1 cellular context compared by ENCODE assay signal in the genomic region with DNA sequence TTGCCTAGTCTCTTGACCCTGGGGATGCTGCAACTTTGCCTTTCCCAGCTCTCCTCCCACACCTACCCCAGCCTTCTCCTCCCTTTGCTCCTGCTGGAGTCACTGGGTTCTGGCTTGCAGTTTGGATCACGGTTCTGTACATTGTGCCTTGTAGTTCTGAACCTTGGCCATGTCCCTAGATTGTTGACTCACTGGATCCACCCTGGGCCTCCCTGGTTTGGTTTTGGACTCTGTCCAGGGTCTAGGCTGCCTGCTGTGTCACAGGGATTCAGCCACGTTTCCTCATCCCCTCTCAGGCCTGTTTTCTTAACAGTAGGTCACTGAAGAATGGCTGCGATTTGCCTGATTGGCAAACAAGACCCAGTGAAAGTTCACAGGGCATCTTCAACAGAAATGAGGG.
A peak's percentile ranks its signal among the peaks of the same experiment; 100 is the strongest.
TF ChIP-seq lines count a peak whose summit lies in the region.

No MANE protein-coding gene starts in this region.

TF ChIP-seq in K562, 482 proteins besides CTCF, POLR2A, EP300 and RAD21 (continued from another document and continues in another):
- TF ChIP-seq ZNF197 (CRISPR knock-in tag; IDR thresholded peaks at IDR 0.05; ENCODE audit: low read depth) (no peak), MAZ (CRISPR knock-in tag; conservative IDR thresholded peaks at IDR 0.05 in 1 of 2, IDR thresholded peaks at IDR 0.05 in 1 of 2) (no peak), SIN3A (IDR thresholded peaks at IDR 0.05; ENCODE audit: borderline replicate concordance in 2 of 2, control insufficient read depth in 1 of 2, low read depth in 2 of 2, low read length in 2 of 2) (no peak), GTF2A2 (tag; IDR thresholded peaks at IDR 0.05) (0 out of 2 replicates have a peak, but pooled peaks have one; percentile 11), JUND (IDR thresholded peaks at IDR 0.05; ENCODE audit: borderline replicate concordance, low read depth, low read length) (peak; percentile 49; the same call in 1 of the 2 replicates), JUND (tag; IDR thresholded peaks at IDR 0.05; ENCODE audit: borderline replicate concordance, low read depth, low read length) (no peak; the same call in 2 of the 3 replicates), SOX6 (IDR thresholded peaks at IDR 0.05) (no peak), ZNF324 (CRISPR knock-in tag; IDR thresholded peaks at IDR 0.05) (no peak), FOSL1 (tag; conservative IDR thresholded peaks at IDR 0.05) (peak; percentile 51; the same call in 1 of the 2 replicates), CTBP1 (IDR thresholded peaks at IDR 0.05; ENCODE audit: borderline replicate concordance) (0 out of 2 replicates have a peak, but pooled peaks have one; percentile 31), SMAD4 (CRISPR knock-in tag; conservative IDR thresholded peaks at IDR 0.05) (peak; percentile 15; the same call in 1 of the 2 replicates), ZNF449 (CRISPR knock-in tag; IDR thresholded peaks at IDR 0.05) (no peak), KDM4B (IDR thresholded peaks at IDR 0.05; ENCODE audit: borderline replicate concordance in 2 of 2, low read depth in 1 of 2) (no peak), SREBF2 (CRISPR knock-in tag; IDR thresholded peaks at IDR 0.05) (no peak), ZBED1 (IDR thresholded peaks at IDR 0.05) (no peak), ZNF644 (tag; IDR thresholded peaks at IDR 0.05; ENCODE audit: low read depth) (0 out of 2 replicates have a peak, but pooled peaks have one; percentile 13), DPF2 (IDR thresholded peaks at IDR 0.05) (no peak), CEBPZ (IDR thresholded peaks at IDR 0.05; ENCODE audit: borderline replicate concordance, low read depth, low read length) (no peak), MECOM (CRISPR knock-in tag; IDR thresholded peaks at IDR 0.05) (no peak), ZNF398 (CRISPR knock-in tag; IDR thresholded peaks at IDR 0.05) (no peak), ZBTB9 (CRISPR knock-in tag; IDR thresholded peaks at IDR 0.05) (peak; percentile 12; the same call in 1 of the 2 replicates), ESRRA (IDR thresholded peaks at IDR 0.05; ENCODE audit: borderline replicate concordance, low read depth) (no peak), KLF1 (tag; IDR thresholded peaks at IDR 0.05) (no peak), RBBP5 (IDR thresholded peaks at IDR 0.05; ENCODE audit: borderline replicate concordance, insufficient read depth, low read length, poor library complexity, severe bottlenecking) (peak; percentile 25), RREB1 (CRISPR knock-in tag; IDR thresholded peaks at IDR 0.05) (0 out of 2 replicates have a peak, but pooled peaks have one; percentile 13), EHMT2 (IDR thresholded peaks at IDR 0.05) (0 out of 2 replicates have a peak, but pooled peaks have one; percentile 49), MXI1 (IDR thresholded peaks at IDR 0.05; ENCODE audit: low read depth, low read length) (no peak), VEZF1 (CRISPR knock-in tag; IDR thresholded peaks at IDR 0.05) (no peak)
- TF ChIP-seq, protein P1, sequence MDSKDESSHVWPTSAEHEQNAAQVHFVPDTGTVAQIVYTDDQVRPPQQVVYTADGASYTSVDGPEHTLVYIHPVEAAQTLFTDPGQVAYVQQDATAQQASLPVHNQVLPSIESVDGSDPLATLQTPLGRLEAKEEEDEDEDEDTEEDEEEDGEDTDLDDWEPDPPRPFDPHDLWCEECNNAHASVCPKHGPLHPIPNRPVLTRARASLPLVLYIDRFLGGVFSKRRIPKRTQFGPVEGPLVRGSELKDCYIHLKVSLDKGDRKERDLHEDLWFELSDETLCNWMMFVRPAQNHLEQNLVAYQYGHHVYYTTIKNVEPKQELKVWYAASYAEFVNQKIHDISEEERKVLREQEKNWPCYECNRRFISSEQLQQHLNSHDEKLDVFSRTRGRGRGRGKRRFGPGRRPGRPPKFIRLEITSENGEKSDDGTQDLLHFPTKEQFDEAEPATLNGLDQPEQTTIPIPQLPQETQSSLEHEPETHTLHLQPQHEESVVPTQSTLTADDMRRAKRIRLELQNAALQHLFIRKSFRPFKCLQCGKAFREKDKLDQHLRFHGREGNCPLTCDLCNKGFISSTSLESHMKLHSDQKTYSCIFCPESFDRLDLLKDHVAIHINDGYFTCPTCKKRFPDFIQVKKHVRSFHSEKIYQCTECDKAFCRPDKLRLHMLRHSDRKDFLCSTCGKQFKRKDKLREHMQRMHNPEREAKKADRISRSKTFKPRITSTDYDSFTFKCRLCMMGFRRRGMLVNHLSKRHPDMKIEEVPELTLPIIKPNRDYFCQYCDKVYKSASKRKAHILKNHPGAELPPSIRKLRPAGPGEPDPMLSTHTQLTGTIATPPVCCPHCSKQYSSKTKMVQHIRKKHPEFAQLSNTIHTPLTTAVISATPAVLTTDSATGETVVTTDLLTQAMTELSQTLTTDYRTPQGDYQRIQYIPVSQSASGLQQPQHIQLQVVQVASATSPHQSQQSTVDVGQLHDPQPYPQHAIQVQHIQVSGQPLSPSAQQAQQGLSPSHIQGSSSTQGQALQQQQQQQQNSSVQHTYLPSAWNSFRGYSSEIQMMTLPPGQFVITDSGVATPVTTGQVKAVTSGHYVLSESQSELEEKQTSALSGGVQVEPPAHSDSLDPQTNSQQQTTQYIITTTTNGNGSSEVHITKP (IDR thresholded peaks at IDR 0.05; ENCODE audit: partially characterized antibody): peak; percentile 24
- TF ChIP-seq, protein P2, sequence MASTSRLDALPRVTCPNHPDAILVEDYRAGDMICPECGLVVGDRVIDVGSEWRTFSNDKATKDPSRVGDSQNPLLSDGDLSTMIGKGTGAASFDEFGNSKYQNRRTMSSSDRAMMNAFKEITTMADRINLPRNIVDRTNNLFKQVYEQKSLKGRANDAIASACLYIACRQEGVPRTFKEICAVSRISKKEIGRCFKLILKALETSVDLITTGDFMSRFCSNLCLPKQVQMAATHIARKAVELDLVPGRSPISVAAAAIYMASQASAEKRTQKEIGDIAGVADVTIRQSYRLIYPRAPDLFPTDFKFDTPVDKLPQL (IDR thresholded peaks at IDR 0.05; ENCODE audit: extremely low read depth, insufficient read length): no peak
- TF ChIP-seq, protein P3, sequence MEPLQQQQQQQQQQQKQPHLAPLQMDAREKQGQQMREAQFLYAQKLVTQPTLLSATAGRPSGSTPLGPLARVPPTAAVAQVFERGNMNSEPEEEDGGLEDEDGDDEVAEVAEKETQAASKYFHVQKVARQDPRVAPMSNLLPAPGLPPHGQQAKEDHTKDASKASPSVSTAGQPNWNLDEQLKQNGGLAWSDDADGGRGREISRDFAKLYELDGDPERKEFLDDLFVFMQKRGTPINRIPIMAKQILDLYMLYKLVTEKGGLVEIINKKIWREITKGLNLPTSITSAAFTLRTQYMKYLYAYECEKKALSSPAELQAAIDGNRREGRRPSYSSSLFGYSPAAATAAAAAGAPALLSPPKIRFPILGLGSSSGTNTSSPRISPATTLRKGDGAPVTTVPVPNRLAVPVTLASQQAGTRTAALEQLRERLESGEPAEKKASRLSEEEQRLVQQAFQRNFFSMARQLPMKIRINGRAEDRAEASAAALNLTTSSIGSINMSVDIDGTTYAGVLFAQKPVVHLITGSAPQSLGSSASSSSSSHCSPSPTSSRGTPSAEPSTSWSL (CRISPR knock-in tag; IDR thresholded peaks at IDR 0.05; ENCODE audit: borderline replicate concordance): no peak
